25 cellular contexts compared by ENCODE assay signal in genomic region chr10:88313897-88314296, GRCh38.
"Had no signal": no experiment of that assay in that cellular context is flagged by ENCODE, and none has a peak within 500 bp of the region (broad histone marks: within the 10 kb centered on the region; RNA-seq: fewer than 3 reads in every experiment).

No MANE protein-coding gene starts in this region.

- DNase-seq: activated CD4-positive, alpha-beta memory T cell treated with anti-CD3 and anti-CD28 coated beads, Interleukin-2, amount 10 ng/mL, durations not matched to agents 7 days and 5 days; activated CD4-positive, alpha-beta T cell treated with anti-CD3 and anti-CD28 coated beads, Interleukin-2, amount 50 U/mL, for 1 hour; activated CD4-positive, CD25-positive, alpha-beta regulatory T cell; activated gamma-delta T cell treated with Interleukin-2 at 50 U/mL for 16 hours; activated naive CD4-positive, alpha-beta T cell treated with anti-CD3 and anti-CD28 coated beads, Interleukin-2, amount 10 ng/mL, durations not matched to agents 7 days and 5 days; activated naive CD8-positive, alpha-beta T cell treated with anti-CD3 and anti-CD28 coated beads for 36 hours; activated T-cell treated with anti-CD3 and anti-CD28 coated beads for 4 hours; activated T-cell treated with anti-CD3 and anti-CD28 coated beads, Interleukin-2, amount 50 U/mL, for 48 hours; brain microvascular endothelial cell; NCI-H1092; NCI-H1417; NCI-H1930; NCI-H2171; NCI-H345; NCI-H510A; NCI-H526 treated with DMSO at 0.1 percent for 48 hours; NCI-H82; PC-3; SHP77 treated with DMSO at 0.1 percent for 48 hours; T-helper 17 cell; T-helper 9 cell had no signal

- H3K36me3 ChIP-seq: brain microvascular endothelial cell, cardiac muscle cell had no signal

- H3K27me3 Mint-ChIP-seq: activated naive CD4-positive, alpha-beta T cell treated with anti-CD3 and anti-CD28 coated beads, Interleukin-2, amount 10 ng/mL, durations not matched to agents 7 days and 5 days; activated naive CD8-positive, alpha-beta T cell treated with anti-CD3 and anti-CD28 coated beads for 36 hours; T-helper 17 cell had no signal

- ATAC-seq: PC-3, T-helper 17 cell had no signal

- H3K27ac Mint-ChIP-seq: activated CD4-positive, alpha-beta memory T cell treated with anti-CD3 and anti-CD28 coated beads, Interleukin-2, amount 10 ng/mL, durations not matched to agents 7 days and 5 days; activated naive CD4-positive, alpha-beta T cell treated with anti-CD3 and anti-CD28 coated beads, Interleukin-2, amount 10 ng/mL, durations not matched to agents 7 days and 5 days; activated naive CD8-positive, alpha-beta T cell treated with anti-CD3 and anti-CD28 coated beads for 36 hours; activated T-helper 2 cell treated with anti-CD3 and anti-CD28 coated beads, Interferon-gamma antibody, Interleukin-2, Interleukin-4, amounts not matched to agents 10 μg/mL and 5 μg/mL and 100 μg/mL, durations not matched to agents 14 hours and 24 hours and 36 hours; T-helper 17 cell had no signal

- H3K27ac ChIP-seq: brain microvascular endothelial cell, cardiac muscle cell, VCaP had no signal

- FAIRE-seq: RCC 7860 had no signal

- H3K27me3 ChIP-seq: brain microvascular endothelial cell, cardiac muscle cell had no signal

- H3K4me3 Mint-ChIP-seq: activated CD4-positive, alpha-beta memory T cell treated with anti-CD3 and anti-CD28 coated beads, Interleukin-2, amount 10 ng/mL, durations not matched to agents 7 days and 5 days; activated naive CD4-positive, alpha-beta T cell treated with anti-CD3 and anti-CD28 coated beads, Interleukin-2, amount 10 ng/mL, durations not matched to agents 7 days and 5 days; activated naive CD8-positive, alpha-beta T cell treated with anti-CD3 and anti-CD28 coated beads for 36 hours; T-helper 17 cell had no signal

- H3K4me3 ChIP-seq: cardiac muscle cell had no signal

- H3K4me1 Mint-ChIP-seq: activated naive CD4-positive, alpha-beta T cell treated with anti-CD3 and anti-CD28 coated beads, Interleukin-2, amount 10 ng/mL, durations not matched to agents 7 days and 5 days had no signal
